1 cellular context compared by ENCODE assay signal in the genomic region with DNA sequence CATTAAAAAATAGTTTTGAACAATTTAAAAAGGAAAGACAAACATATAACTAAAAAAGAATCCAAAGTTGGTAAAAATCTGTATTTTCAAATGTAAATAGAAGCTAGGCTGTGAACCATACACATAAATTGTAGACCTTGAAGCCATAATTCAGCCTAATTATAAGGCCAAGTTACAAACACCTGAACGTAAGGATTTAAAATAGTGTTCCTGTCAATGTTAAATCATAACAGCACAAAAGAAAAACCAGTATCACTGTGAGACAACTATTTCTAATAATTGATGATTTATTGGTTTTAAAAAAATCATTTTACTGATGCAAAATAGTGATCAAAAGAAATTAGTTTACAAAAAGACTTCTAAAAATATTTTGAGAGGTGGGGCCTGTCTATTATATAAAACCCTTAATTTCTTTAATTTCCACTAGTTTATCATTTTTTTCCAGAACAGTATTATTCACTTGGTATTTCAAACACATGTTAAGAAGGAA.
A peak's percentile ranks its signal among the peaks of the same experiment; 100 is the strongest.
TF ChIP-seq lines count a peak whose summit lies in the region.

No MANE protein-coding gene starts in this region.

TF ChIP-seq in K562, 482 proteins besides CTCF, POLR2A, EP300 and RAD21 (continued from another document):
- TF ChIP-seq, protein P1, sequence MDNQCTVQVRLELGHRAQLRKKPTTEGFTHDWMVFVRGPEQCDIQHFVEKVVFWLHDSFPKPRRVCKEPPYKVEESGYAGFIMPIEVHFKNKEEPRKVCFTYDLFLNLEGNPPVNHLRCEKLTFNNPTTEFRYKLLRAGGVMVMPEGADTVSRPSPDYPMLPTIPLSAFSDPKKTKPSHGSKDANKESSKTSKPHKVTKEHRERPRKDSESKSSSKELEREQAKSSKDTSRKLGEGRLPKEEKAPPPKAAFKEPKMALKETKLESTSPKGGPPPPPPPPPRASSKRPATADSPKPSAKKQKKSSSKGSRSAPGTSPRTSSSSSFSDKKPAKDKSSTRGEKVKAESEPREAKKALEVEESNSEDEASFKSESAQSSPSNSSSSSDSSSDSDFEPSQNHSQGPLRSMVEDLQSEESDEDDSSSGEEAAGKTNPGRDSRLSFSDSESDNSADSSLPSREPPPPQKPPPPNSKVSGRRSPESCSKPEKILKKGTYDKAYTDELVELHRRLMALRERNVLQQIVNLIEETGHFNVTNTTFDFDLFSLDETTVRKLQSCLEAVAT (IDR thresholded peaks at IDR 0.05) = peak in 1 of 2 experiments; percentile 78; a peak in 2 of 4 replicates
- peak; percentile 25 for TF ChIP-seq RBM22 (IDR thresholded peaks at IDR 0.05; ENCODE audit: low read depth, low read length, poor library complexity, severe bottlenecking)
- TF ChIP-seq POLR2H (tag; IDR thresholded peaks at IDR 0.05; ENCODE audit: low read depth) = peak; percentile 12; the same call in 1 of the 2 replicates
- TF ChIP-seq ARID1B (IDR thresholded peaks at IDR 0.05) = no peak
- TF ChIP-seq, protein P2, sequence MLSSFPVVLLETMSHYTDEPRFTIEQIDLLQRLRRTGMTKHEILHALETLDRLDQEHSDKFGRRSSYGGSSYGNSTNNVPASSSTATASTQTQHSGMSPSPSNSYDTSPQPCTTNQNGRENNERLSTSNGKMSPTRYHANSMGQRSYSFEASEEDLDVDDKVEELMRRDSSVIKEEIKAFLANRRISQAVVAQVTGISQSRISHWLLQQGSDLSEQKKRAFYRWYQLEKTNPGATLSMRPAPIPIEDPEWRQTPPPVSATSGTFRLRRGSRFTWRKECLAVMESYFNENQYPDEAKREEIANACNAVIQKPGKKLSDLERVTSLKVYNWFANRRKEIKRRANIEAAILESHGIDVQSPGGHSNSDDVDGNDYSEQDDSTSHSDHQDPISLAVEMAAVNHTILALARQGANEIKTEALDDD (IDR thresholded peaks at IDR 0.05) = 0 out of 2 replicates have a peak, but pooled peaks have one; percentile 1
- TF ChIP-seq GTF2F1 (IDR thresholded peaks at IDR 0.05; ENCODE audit: low read depth, low read length) = no peak
TF ChIP-seq in K562: peak in this region for 7.
